1 cellular context compared by ENCODE assay signal in genomic region chr11:70906101-70906500, GRCh38.
TF ChIP-seq lines count a peak whose summit lies in the region.

No MANE protein-coding gene starts in this region.

TF ChIP-seq in H1, 55 proteins besides CTCF, POLR2A, EP300 and RAD21 (continued from another document):
- TF ChIP-seq USF2 (IDR thresholded peaks at IDR 0.05; ENCODE audit: low read length) (no peak), ASH2L (IDR thresholded peaks at IDR 0.05; ENCODE audit: low read length) (no peak), TEAD4 (IDR thresholded peaks at IDR 0.05; ENCODE audit: low read depth, low read length) (no peak), KDM4A (IDR thresholded peaks at IDR 0.05; ENCODE audit: low read depth, low read length, severe bottlenecking) (no peak), ZNF274 (IDR thresholded peaks at IDR 0.05; ENCODE audit: borderline replicate concordance, extremely low read depth, low read length) (no peak), CTBP2 (IDR thresholded peaks at IDR 0.05; ENCODE audit: borderline replicate concordance, insufficient read depth, insufficient read length, low read length) (no peak), SUZ12 (IDR thresholded peaks at IDR 0.05; ENCODE audit: low read length) (no peak), SIRT6 (IDR thresholded peaks at IDR 0.05; ENCODE audit: low read length) (no peak), RXRA (IDR thresholded peaks at IDR 0.05; ENCODE audit: insufficient read depth, low read depth, low read length) (no peak)
